Comparison of ENCODE assay signal across 1 cellular context in the genomic region with DNA sequence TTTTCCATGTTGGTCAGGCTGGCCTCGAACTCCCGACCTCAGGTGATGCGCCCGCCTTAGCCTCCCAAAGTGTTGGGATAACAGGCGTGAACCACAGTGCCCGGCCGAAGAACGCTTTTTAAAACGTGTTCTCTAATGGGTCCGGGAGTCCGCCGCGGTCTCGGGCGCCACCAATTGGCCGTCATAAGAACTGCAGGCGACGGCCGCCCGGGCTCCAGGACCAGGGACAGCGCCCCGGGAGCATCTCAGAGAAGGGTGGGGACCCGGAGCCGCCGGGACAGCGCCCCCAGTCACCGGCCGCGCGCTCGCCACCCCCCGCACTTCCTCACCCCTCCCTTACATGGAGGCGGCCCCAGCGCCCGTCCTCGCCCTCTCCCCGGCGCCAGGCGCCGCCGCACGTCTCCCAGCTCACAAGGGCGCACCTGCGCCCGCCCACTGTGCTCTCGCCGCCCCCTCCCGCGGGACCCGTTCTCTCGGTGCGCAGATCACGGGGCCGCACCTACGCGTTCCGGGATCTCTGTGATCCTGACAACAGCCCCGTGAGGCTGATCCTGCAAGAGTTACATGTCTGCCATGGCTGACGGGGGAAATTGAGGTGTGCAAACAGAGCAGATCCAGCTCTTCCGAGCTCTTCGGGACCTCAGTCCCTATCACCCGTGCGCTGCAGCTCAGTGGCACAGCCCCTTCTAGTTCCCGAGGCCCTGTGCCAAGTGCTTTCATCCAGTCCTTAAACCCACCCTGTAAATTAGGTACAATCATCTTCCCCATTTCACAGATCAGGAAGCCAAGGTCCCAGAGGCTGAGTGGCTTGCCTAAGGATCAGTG.
TF ChIP-seq lines count a peak whose summit lies in the region.

No MANE protein-coding gene starts in this region.

TF ChIP-seq in HEK293, 187 proteins besides CTCF, POLR2A, EP300 and RAD21 (continued from another document and continues in another):
- TF ChIP-seq SP7 (tag by site-specific recombination; IDR thresholded peaks at IDR 0.05) (peak; percentile 89), ZNF701 (tag by site-specific recombination; IDR thresholded peaks at IDR 0.05) (no peak), GLIS2 (tag by site-specific recombination; IDR thresholded peaks at IDR 0.05) (peak; percentile 84), ZNF24 (tag by site-specific recombination; IDR thresholded peaks at IDR 0.05) (peak; percentile 72), ZFP3 (tag by site-specific recombination; IDR thresholded peaks at IDR 0.05; ENCODE audit: low read depth) (no peak), IKZF3 (tag by site-specific recombination; IDR thresholded peaks at IDR 0.05) (peak; percentile 11; the same call in 1 of the 2 replicates), ZNF248 (tag by site-specific recombination; IDR thresholded peaks at IDR 0.05) (no peak), ZNF555 (tag by site-specific recombination; conservative IDR thresholded peaks at IDR 0.05) (no peak), ZNF48 (tag by site-specific recombination; IDR thresholded peaks at IDR 0.05) (no peak), ZFHX2 (tag by site-specific recombination; conservative IDR thresholded peaks at IDR 0.05) (peak; percentile 97), ZNF433 (tag by site-specific recombination; IDR thresholded peaks at IDR 0.05; ENCODE audit: low read depth) (no peak), ZNF133 (tag by site-specific recombination; IDR thresholded peaks at IDR 0.05) (no peak), ZNF530 (tag by site-specific recombination; IDR thresholded peaks at IDR 0.05; ENCODE audit: low read depth) (no peak), ZNF391 (tag by site-specific recombination; IDR thresholded peaks at IDR 0.05; ENCODE audit: borderline replicate concordance, low read depth) (peak; percentile 81; the same call in 1 of the 2 replicates), ZNF624 (tag by site-specific recombination; IDR thresholded peaks at IDR 0.05) (no peak), ZNF791 (tag by site-specific recombination; IDR thresholded peaks at IDR 0.05) (no peak), REPIN1 (tag by site-specific recombination; IDR thresholded peaks at IDR 0.05; ENCODE audit: low read depth) (0 out of 2 replicates have a peak, but pooled peaks have one; percentile 81), KLF7 (tag by site-specific recombination; IDR thresholded peaks at IDR 0.05; ENCODE audit: borderline replicate concordance) (no peak; the same call in 1 of the 2 replicates), RBAK (tag by site-specific recombination; IDR thresholded peaks at IDR 0.05) (no peak), ZNF785 (tag by site-specific recombination; IDR thresholded peaks at IDR 0.05) (peak; percentile 92), ZNF707 (tag by site-specific recombination; IDR thresholded peaks at IDR 0.05) (no peak), ZNF394 (tag by site-specific recombination; IDR thresholded peaks at IDR 0.05; ENCODE audit: borderline replicate concordance) (peak; percentile 64; the same call in 1 of the 2 replicates), ZNF404 (tag by site-specific recombination; IDR thresholded peaks at IDR 0.05) (no peak), ZNF629 (tag by site-specific recombination; IDR thresholded peaks at IDR 0.05) (peak; percentile 64), ZNF274 (IDR thresholded peaks at IDR 0.05; ENCODE audit: low read length) (no peak), ZNF274 (tag by site-specific recombination; IDR thresholded peaks at IDR 0.05; ENCODE audit: borderline replicate concordance) (no peak), ZNF157 (tag by site-specific recombination; IDR thresholded peaks at IDR 0.05) (no peak), ZNF544 (tag by site-specific recombination; IDR thresholded peaks at IDR 0.05) (no peak)
- TF ChIP-seq, protein P1, sequence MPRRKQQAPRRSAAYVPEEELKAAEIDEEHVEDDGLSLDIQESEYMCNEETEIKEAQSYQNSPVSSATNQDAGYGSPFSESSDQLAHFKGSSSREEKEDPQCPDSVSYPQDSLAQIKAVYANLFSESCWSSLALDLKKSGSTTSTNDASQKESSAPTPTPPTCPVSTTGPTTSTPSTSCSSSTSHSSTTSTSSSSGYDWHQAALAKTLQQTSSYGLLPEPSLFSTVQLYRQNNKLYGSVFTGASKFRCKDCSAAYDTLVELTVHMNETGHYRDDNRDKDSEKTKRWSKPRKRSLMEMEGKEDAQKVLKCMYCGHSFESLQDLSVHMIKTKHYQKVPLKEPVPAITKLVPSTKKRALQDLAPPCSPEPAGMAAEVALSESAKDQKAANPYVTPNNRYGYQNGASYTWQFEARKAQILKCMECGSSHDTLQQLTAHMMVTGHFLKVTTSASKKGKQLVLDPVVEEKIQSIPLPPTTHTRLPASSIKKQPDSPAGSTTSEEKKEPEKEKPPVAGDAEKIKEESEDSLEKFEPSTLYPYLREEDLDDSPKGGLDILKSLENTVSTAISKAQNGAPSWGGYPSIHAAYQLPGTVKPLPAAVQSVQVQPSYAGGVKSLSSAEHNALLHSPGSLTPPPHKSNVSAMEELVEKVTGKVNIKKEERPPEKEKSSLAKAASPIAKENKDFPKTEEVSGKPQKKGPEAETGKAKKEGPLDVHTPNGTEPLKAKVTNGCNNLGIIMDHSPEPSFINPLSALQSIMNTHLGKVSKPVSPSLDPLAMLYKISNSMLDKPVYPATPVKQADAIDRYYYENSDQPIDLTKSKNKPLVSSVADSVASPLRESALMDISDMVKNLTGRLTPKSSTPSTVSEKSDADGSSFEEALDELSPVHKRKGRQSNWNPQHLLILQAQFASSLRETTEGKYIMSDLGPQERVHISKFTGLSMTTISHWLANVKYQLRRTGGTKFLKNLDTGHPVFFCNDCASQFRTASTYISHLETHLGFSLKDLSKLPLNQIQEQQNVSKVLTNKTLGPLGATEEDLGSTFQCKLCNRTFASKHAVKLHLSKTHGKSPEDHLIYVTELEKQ (tag by site-specific recombination; IDR thresholded peaks at IDR 0.05; ENCODE audit: borderline replicate concordance) = no peak
- TF ChIP-seq, protein P2, sequence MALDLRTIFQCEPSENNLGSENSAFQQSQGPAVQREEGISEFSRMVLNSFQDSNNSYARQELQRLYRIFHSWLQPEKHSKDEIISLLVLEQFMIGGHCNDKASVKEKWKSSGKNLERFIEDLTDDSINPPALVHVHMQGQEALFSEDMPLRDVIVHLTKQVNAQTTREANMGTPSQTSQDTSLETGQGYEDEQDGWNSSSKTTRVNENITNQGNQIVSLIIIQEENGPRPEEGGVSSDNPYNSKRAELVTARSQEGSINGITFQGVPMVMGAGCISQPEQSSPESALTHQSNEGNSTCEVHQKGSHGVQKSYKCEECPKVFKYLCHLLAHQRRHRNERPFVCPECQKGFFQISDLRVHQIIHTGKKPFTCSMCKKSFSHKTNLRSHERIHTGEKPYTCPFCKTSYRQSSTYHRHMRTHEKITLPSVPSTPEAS (tag by site-specific recombination; IDR thresholded peaks at IDR 0.05) = no peak
- TF ChIP-seq, protein P3, sequence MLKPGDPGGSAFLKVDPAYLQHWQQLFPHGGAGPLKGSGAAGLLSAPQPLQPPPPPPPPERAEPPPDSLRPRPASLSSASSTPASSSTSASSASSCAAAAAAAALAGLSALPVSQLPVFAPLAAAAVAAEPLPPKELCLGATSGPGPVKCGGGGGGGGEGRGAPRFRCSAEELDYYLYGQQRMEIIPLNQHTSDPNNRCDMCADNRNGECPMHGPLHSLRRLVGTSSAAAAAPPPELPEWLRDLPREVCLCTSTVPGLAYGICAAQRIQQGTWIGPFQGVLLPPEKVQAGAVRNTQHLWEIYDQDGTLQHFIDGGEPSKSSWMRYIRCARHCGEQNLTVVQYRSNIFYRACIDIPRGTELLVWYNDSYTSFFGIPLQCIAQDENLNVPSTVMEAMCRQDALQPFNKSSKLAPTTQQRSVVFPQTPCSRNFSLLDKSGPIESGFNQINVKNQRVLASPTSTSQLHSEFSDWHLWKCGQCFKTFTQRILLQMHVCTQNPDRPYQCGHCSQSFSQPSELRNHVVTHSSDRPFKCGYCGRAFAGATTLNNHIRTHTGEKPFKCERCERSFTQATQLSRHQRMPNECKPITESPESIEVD (tag by site-specific recombination; IDR thresholded peaks at IDR 0.05) = no peak
- TF ChIP-seq, protein P4, sequence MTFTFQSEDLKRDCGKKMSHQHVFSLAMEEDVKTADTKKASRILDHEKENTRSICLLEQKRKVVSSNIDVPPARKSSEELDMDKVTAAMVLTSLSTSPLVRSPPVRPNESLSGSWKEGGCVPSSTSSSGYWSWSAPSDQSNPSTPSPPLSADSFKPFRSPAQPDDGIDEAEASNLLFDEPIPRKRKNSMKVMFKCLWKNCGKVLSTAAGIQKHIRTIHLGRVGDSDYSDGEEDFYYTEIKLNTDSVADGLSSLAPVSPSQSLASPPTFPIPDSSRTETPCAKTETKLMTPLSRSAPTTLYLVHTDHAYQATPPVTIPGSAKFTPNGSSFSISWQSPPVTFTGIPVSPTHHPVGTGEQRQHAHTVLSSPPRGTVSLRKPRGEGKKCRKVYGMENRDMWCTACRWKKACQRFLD (tag by site-specific recombination; IDR thresholded peaks at IDR 0.05) = no peak
- TF ChIP-seq, protein P5, sequence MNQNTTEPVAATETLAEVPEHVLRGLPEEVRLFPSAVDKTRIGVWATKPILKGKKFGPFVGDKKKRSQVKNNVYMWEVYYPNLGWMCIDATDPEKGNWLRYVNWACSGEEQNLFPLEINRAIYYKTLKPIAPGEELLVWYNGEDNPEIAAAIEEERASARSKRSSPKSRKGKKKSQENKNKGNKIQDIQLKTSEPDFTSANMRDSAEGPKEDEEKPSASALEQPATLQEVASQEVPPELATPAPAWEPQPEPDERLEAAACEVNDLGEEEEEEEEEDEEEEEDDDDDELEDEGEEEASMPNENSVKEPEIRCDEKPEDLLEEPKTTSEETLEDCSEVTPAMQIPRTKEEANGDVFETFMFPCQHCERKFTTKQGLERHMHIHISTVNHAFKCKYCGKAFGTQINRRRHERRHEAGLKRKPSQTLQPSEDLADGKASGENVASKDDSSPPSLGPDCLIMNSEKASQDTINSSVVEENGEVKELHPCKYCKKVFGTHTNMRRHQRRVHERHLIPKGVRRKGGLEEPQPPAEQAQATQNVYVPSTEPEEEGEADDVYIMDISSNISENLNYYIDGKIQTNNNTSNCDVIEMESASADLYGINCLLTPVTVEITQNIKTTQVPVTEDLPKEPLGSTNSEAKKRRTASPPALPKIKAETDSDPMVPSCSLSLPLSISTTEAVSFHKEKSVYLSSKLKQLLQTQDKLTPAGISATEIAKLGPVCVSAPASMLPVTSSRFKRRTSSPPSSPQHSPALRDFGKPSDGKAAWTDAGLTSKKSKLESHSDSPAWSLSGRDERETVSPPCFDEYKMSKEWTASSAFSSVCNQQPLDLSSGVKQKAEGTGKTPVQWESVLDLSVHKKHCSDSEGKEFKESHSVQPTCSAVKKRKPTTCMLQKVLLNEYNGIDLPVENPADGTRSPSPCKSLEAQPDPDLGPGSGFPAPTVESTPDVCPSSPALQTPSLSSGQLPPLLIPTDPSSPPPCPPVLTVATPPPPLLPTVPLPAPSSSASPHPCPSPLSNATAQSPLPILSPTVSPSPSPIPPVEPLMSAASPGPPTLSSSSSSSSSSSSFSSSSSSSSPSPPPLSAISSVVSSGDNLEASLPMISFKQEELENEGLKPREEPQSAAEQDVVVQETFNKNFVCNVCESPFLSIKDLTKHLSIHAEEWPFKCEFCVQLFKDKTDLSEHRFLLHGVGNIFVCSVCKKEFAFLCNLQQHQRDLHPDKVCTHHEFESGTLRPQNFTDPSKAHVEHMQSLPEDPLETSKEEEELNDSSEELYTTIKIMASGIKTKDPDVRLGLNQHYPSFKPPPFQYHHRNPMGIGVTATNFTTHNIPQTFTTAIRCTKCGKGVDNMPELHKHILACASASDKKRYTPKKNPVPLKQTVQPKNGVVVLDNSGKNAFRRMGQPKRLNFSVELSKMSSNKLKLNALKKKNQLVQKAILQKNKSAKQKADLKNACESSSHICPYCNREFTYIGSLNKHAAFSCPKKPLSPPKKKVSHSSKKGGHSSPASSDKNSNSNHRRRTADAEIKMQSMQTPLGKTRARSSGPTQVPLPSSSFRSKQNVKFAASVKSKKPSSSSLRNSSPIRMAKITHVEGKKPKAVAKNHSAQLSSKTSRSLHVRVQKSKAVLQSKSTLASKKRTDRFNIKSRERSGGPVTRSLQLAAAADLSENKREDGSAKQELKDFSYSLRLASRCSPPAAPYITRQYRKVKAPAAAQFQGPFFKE (tag by site-specific recombination; IDR thresholded peaks at IDR 0.05; ENCODE audit: borderline replicate concordance) = no peak
- TF ChIP-seq, protein P6, sequence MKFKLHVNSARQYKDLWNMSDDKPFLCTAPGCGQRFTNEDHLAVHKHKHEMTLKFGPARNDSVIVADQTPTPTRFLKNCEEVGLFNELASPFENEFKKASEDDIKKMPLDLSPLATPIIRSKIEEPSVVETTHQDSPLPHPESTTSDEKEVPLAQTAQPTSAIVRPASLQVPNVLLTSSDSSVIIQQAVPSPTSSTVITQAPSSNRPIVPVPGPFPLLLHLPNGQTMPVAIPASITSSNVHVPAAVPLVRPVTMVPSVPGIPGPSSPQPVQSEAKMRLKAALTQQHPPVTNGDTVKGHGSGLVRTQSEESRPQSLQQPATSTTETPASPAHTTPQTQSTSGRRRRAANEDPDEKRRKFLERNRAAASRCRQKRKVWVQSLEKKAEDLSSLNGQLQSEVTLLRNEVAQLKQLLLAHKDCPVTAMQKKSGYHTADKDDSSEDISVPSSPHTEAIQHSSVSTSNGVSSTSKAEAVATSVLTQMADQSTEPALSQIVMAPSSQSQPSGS (tag by site-specific recombination; IDR thresholded peaks at IDR 0.05; ENCODE audit: low read depth) = no peak
- TF ChIP-seq, protein P7, sequence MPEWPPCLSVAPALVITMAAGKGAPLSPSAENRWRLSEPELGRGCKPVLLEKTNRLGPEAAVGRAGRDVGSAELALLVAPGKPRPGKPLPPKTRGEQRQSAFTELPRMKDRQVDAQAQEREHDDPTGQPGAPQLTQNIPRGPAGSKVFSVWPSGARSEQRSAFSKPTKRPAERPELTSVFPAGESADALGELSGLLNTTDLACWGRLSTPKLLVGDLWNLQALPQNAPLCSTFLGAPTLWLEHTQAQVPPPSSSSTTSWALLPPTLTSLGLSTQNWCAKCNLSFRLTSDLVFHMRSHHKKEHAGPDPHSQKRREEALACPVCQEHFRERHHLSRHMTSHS (tag by site-specific recombination; IDR thresholded peaks at IDR 0.05) = no peak
- TF ChIP-seq, protein P8, sequence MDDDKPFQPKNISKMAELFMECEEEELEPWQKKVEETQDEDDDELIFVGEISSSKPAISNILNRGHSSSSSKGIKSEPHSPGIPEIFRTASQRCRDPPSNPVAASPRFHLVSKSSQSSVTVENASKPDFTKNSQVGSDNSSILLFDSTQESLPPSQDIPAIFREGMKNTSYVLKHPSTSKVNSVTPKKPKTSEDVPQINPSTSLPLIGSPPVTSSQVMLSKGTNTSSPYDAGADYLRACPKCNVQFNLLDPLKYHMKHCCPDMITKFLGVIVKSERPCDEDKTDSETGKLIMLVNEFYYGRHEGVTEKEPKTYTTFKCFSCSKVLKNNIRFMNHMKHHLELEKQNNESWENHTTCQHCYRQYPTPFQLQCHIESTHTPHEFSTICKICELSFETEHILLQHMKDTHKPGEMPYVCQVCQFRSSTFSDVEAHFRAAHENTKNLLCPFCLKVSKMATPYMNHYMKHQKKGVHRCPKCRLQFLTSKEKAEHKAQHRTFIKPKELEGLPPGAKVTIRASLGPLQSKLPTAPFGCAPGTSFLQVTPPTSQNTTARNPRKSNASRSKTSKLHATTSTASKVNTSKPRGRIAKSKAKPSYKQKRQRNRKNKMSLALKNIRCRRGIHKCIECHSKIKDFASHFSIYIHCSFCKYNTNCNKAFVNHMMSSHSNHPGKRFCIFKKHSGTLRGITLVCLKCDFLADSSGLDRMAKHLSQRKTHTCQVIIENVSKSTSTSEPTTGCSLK (tag by site-specific recombination; IDR thresholded peaks at IDR 0.05) = no peak
